ENCODE assay signal across 13 cellular contexts in genomic region chr15:49135342-49135857, GRCh38. TPM values are rescaled to one million over a fixed set of nuclear protein-coding genes. Genes with fewer than 3 reads are reported as not detected.
DNase-seq lines count a peak whose midpoint lies in the region; ATAC-seq and TF ChIP-seq lines count a peak whose summit lies in the region.
"Had no signal": no experiment of that assay in that cellular context is flagged by ENCODE, and none has a peak within 500 bp of the region (broad histone marks: within the 10 kb centered on the region; RNA-seq: fewer than 3 reads in every experiment).

No MANE protein-coding gene starts in this region.

- H3K27me3 ChIP-seq in BLaER1 = no peaks in the 10 kb centered on the region
- H3K27me3 ChIP-seq in PC-3 (ENCODE audit: low read length) = no peaks in the 10 kb centered on the region
- H3K27me3 ChIP-seq in stomach = no peaks in the 10 kb centered on the region
- H3K27me3 ChIP-seq in transverse colon = no peaks in the 10 kb centered on the region

- H3K27ac ChIP-seq in BLaER1 (peak overlapping the region; percentile 22; the same call in 1 of the 2 replicates), PC-3 (ENCODE audit: low read length) (peak overlapping the region; percentile 55), stomach (no peak overlapping the region), transverse colon (no peak overlapping the region)
- H3K27ac ChIP-seq: parathyroid adenoma had no signal

- no peak overlapping the region for H3K9ac ChIP-seq in BLaER1
- H3K9ac ChIP-seq in PC-3 (ENCODE audit: low read length) = no peak overlapping the region
- H3K9ac ChIP-seq: parathyroid adenoma had no signal

- no peak overlapping the region for H3K4me3 ChIP-seq in BLaER1
- no peak overlapping the region for H3K4me3 ChIP-seq in PC-3 (ENCODE audit: low read length)
- peak overlapping the region; percentile 2 for H3K4me3 ChIP-seq in fibroblast of pulmonary artery (replicated peaks; ENCODE audit: low read depth, low read length)
- H3K4me3 ChIP-seq in stomach = no peak overlapping the region
- no peak overlapping the region for H3K4me3 ChIP-seq in transverse colon

- TF ChIP-seq CTCF in PC-3 (conservative IDR thresholded peaks at IDR 0.05; ENCODE audit: low read depth, low read length) (no peak), fibroblast of pulmonary artery (IDR thresholded peaks at IDR 0.05; ENCODE audit: low read length, missing control alignments) (no peak), stomach (IDR thresholded peaks at IDR 0.05) (no peak), transverse colon (IDR thresholded peaks at IDR 0.05) (no peak)

- POLR2A ChIA-PET in PC-3 (lab: Charles Lee; ENCODE audit: unreplicated experiment) = no interaction called here

- H3F3A ChIP-seq in PC-3 (ENCODE audit: low read length, unreplicated experiment) = no peaks in the 10 kb centered on the region

- TF ChIP-seq POLR2A in stomach (IDR thresholded peaks at IDR 0.05) = no peak
- TF ChIP-seq POLR2A in transverse colon (IDR thresholded peaks at IDR 0.05) = no peak

- H2AFZ ChIP-seq in PC-3 (ENCODE audit: low read length) = no peak overlapping the region
- H2AFZ ChIP-seq: parathyroid adenoma had no signal

- H3K9me3 ChIP-seq in BLaER1 (no peaks in the 10 kb centered on the region), PC-3 (ENCODE audit: low read length) (no peaks in the 10 kb centered on the region), stomach (no peaks in the 10 kb centered on the region), transverse colon (no peaks in the 10 kb centered on the region)

- 0 out of 2 replicates have a peak, but pooled peaks cover 6% of the 10 kb centered on the region for H3K79me2 ChIP-seq in PC-3 (ENCODE audit: low read length)
- H3K79me2 ChIP-seq: parathyroid adenoma had no signal

- in situ Hi-C loops in transverse colon (cut with MboI; ENCODE audit: low pct_ligation_motif_present in 1 of 4, low pct_unique_long_range_greater_than_20kb in 1 of 4, low sequenced_read_pairs in 3 of 4) = no loop called here

- no peak for DNase-seq in PC-3
- DNase-seq in fibroblast of pulmonary artery (ENCODE audit: low read depth) = peak; percentile 28
- no peak for DNase-seq in NCI-H1105 treated with DMSO at 0.1 percent for 48 hours (lab: John Stamatoyannopoulos, UW)
- no peak for DNase-seq in stomach
- DNase-seq in transverse colon = no peak
- DNase-seq in AG08395 (ENCODE audit: low spot score) = no peak
- DNase-seq: activated CD4-positive, alpha-beta T cell treated with anti-CD3 and anti-CD28 coated beads, Interleukin-2, amount 10 ng/mL, durations not matched to agents 7 days and 5 days; CD8-positive, alpha-beta T cell; H9; NCI-H146 had no signal

- H3K4me2 ChIP-seq in BLaER1 (peak overlapping the region; percentile 42), PC-3 (ENCODE audit: low read length) (peak overlapping the region; percentile 22)

- H3K36me3 ChIP-seq in BLaER1 = peaks cover 88% of the 10 kb centered on the region
- H3K36me3 ChIP-seq in PC-3 (ENCODE audit: low read depth, low read length) = peaks cover 52% of the 10 kb centered on the region
- H3K36me3 ChIP-seq in stomach = peaks cover 38 to 100% (median 96%) of the 10 kb centered on the region in 4 donors
- peaks cover 0 to 77% (median 25%) of the 10 kb centered on the region in 4 donors for H3K36me3 ChIP-seq in transverse colon

- H3K4me1 ChIP-seq in BLaER1 (peaks cover 15% of the 10 kb centered on the region), PC-3 (ENCODE audit: insufficient read depth, low read length) (peaks cover 35% of the 10 kb centered on the region), stomach (peaks cover 0 to 19% (median 0%) of the 10 kb centered on the region in 4 donors), transverse colon (peaks cover 0 to 3% (median 0%) of the 10 kb centered on the region in 4 donors)
- H3K4me1 ChIP-seq: parathyroid adenoma had no signal

- CTCF ChIA-PET in PC-3 (lab: Charles Lee) = no interaction called here

- intact Hi-C loops in PC-3 (cut with micrococcal nuclease) (no loop called here), stomach (cut with DNase I; ENCODE audit: low total_unique reads) (no loop called here), transverse colon (cut with DNase I; ENCODE audit: low total_unique reads) (no loop called here)

- TF ChIP-seq EP300 in stomach (IDR thresholded peaks at IDR 0.05) = no peak
- no peak for TF ChIP-seq EP300 in transverse colon (IDR thresholded peaks at IDR 0.05; ENCODE audit: low read depth)

- ATAC-seq in GM19043 (IDR thresholded peaks at IDR 0.05; ENCODE audit: low read depth, unreplicated experiment) = peak; percentile 62
- no peak; the same call in 1 of the 2 replicates for ATAC-seq in PC-3
- ATAC-seq: CD8-positive, alpha-beta T cell had no signal

- H4K20me1 ChIP-seq in BLaER1 (peaks cover 23% of the 10 kb centered on the region; the same call in 1 of the 2 replicates), PC-3 (ENCODE audit: low read length) (no peaks in the 10 kb centered on the region)

- BruUV-seq in PC-3 (replicated peaks; lab: Mats Ljungman, UMichigan) = no TSS peak

- no peaks in the 10 kb centered on the region for H3K9me2 ChIP-seq in PC-3 (replicated peaks; ENCODE audit: low read length)

- 65 to 77% (median 71%) methylated on average over 2 of the region's 2 CpGs for WGBS in stomach, 5 donors
- 58 to 91% methylated on average over 2 of the region's 2 CpGs for WGBS in transverse colon (ENCODE audit: low coverage in 1 of 2), 2 donors

RNA-seq across cellular contexts. Expression of gene COPS2, which starts 20.0 kb away (rescaled TPM):
- total RNA-seq in PC-3 (2014; rRNA removed) (30.4 TPM in 2 replicates), stomach (100 to 1,000 TPM in 2 of 5 donors, 10 to 100 TPM in 2, 1 to 10 TPM in 1; 4.3 to 134 (median 64.8) TPM), transverse colon (10 to 100 TPM; 15.0 to 51.4 (median 24.4) TPM)
- 10 to 100 TPM; 39.1 to 68.1 (median 40.3) TPM for polyA plus RNA-seq in stomach

RNA-seq across cellular contexts. Expression of gene GALK2, which starts 34.6 kb away (rescaled TPM):
- total RNA-seq in PC-3 (2014; rRNA removed) (27.2 and 34.6 TPM in 2 replicates), stomach (100 to 1,000 TPM in 1 of 5 donors, 10 to 100 TPM in 4; 14.5 to 149 (median 56.6) TPM), transverse colon (10 to 100 TPM in 3 of 4 donors, 1 to 10 TPM in 1; 5.6 to 42.6 (median 30.7) TPM)
- polyA plus RNA-seq in stomach = 10 to 100 TPM in 2 of 3 donors, 1 to 10 TPM in 1; 9.6 to 23.4 (median 16.7) TPM

Comparison
In these comparisons a context has a peak if more than half of its experiments do, and no peak if none do; other contexts are left out.
1. H3K27ac ChIP-seq: peak in BLaER1 (single experiment) and PC-3 (single experiment); none in stomach (0 of 5) and transverse colon (0 of 4).